ENCODE assay signal across 8 cellular contexts in the genomic region with DNA sequence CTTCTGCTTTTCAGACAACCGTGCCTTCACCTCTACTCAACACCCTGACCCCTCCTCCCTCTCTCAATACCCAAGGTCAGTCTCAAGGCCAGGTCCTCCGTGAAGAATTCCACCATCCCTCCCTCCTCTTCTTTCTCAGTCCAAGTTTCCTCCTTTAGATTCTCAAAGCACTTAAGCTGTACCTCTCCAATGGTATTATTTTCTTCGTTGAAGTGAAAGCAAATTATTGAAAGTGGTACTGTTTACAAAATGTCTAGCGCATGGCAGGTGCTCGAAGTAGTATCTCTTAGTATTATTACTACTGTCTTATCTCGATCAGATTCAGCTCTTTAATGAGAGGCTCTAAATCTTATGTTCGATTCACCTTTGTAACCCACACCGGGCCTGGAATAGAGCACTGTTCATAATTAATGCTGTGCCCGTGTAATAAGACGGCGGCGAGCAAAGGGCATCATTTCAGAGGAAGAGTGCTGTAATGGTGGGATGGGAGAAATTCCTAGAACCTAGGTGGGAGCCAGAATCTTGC. TPM values are rescaled to one million over a fixed set of nuclear protein-coding genes. Genes with fewer than 3 reads are reported as not detected.
DNase-seq lines count a peak whose midpoint lies in the region; ATAC-seq, FAIRE-seq and TF ChIP-seq lines count a peak whose summit lies in the region.

No MANE protein-coding gene starts in this region.

- in situ Hi-C loops in transverse colon (cut with MboI; ENCODE audit: low pct_ligation_motif_present in 1 of 4, low pct_unique_long_range_greater_than_20kb in 1 of 4, low sequenced_read_pairs in 3 of 4) = no loop called here

- no peaks in the 10 kb centered on the region for H3K36me3 Mint-ChIP-seq in activated naive CD4-positive, alpha-beta T cell treated with anti-CD3 and anti-CD28 coated beads for 36 hours (ENCODE audit: low read depth)
- H3K36me3 Mint-ChIP-seq in activated naive CD8-positive, alpha-beta T cell treated with anti-CD3 and anti-CD28 coated beads, Interleukin-2, amount 50 U/mL, for 24 hours (ENCODE audit: low read depth) = peaks cover 5% of the 10 kb centered on the region

- no peaks in the 10 kb centered on the region for H3K27me3 ChIP-seq in left lung
- no peaks in the 10 kb centered on the region for H3K27me3 ChIP-seq in transverse colon

- H3K4me1 ChIP-seq in left lung (peaks cover 19 to 23% of the 10 kb centered on the region in 2 donors), transverse colon (peaks cover 14 to 21% (median 17%) of the 10 kb centered on the region in 4 donors)

- peaks cover 3% of the 10 kb centered on the region for H3K9me3 Mint-ChIP-seq in activated naive CD4-positive, alpha-beta T cell treated with anti-CD3 and anti-CD28 coated beads for 36 hours
- no peaks in the 10 kb centered on the region for H3K9me3 Mint-ChIP-seq in activated naive CD8-positive, alpha-beta T cell treated with anti-CD3 and anti-CD28 coated beads, Interleukin-2, amount 50 U/mL, for 24 hours

- CTCF ChIA-PET in activated naive CD4-positive, alpha-beta T cell treated with anti-CD3 and anti-CD28 coated beads for 36 hours (lab: Charles Lee) = interaction anchor here (0.6 to 6.1 kb wide), 8 partner anchors 19 to 54 kb away, joined by 3 to 35 read pairs (median 4); partner anchors contain the start of gene SNHG17

- no peaks in the 10 kb centered on the region for H3K27me3 Mint-ChIP-seq in activated naive CD4-positive, alpha-beta T cell treated with anti-CD3 and anti-CD28 coated beads for 36 hours (ENCODE audit: low read depth)
- no peaks in the 10 kb centered on the region for H3K27me3 Mint-ChIP-seq in activated naive CD8-positive, alpha-beta T cell treated with anti-CD3 and anti-CD28 coated beads, Interleukin-2, amount 50 U/mL, for 24 hours

- peak overlapping the region; percentile 84 to 91 for H3K27ac ChIP-seq in left lung
- peak overlapping the region; percentile 90 to 95 (median 92) for H3K27ac ChIP-seq in transverse colon

- H3K4me3 ChIP-seq in left lung (peak overlapping the region; percentile 87 to 89), transverse colon (peak overlapping the region; percentile 3 to 96 (median 78))

- peak overlapping the region; percentile 85 for H3K4me3 Mint-ChIP-seq in activated naive CD4-positive, alpha-beta T cell treated with anti-CD3 and anti-CD28 coated beads for 36 hours
- peak overlapping the region; percentile 86 for H3K4me3 Mint-ChIP-seq in activated naive CD8-positive, alpha-beta T cell treated with anti-CD3 and anti-CD28 coated beads, Interleukin-2, amount 50 U/mL, for 24 hours

- TF ChIP-seq EP300 in transverse colon (IDR thresholded peaks at IDR 0.05; ENCODE audit: low read depth) = no peak

- ATAC-seq in activated naive CD8-positive, alpha-beta T cell treated with anti-CD3 and anti-CD28 coated beads, Interleukin-2, amount 50 U/mL, for 24 hours = no peak
- peak; percentile 15 for ATAC-seq in left lung
- ATAC-seq in GM18867 (IDR thresholded peaks at IDR 0.05; ENCODE audit: unreplicated experiment) = no peak

- peak overlapping the region; percentile 80 for H3K27ac Mint-ChIP-seq in activated naive CD4-positive, alpha-beta T cell treated with anti-CD3 and anti-CD28 coated beads for 36 hours
- H3K27ac Mint-ChIP-seq in activated naive CD8-positive, alpha-beta T cell treated with anti-CD3 and anti-CD28 coated beads, Interleukin-2, amount 50 U/mL, for 24 hours = peak overlapping the region; percentile 86

- TF ChIP-seq CTCF in left lung (IDR thresholded peaks at IDR 0.05) (no peak), transverse colon (IDR thresholded peaks at IDR 0.05) (no peak)

- 14 to 25% methylated on average over 6 to 12 of the region's 12 CpGs for WGBS in transverse colon (ENCODE audit: low coverage in 1 of 2), 2 donors

- no peak for DNase-seq in activated naive CD4-positive, alpha-beta T cell treated with anti-CD3 and anti-CD28 coated beads for 36 hours
- no peak for DNase-seq in activated naive CD4-positive, alpha-beta T cell treated with anti-CD3 and anti-CD28 coated beads, Interleukin-2, amount 50 U/mL, for 16 hours
- no peak for DNase-seq in activated naive CD8-positive, alpha-beta T cell treated with anti-CD3 and anti-CD28 coated beads, Interleukin-2, amount 50 U/mL, for 24 hours
- no peak for DNase-seq in left lung
- DNase-seq in transverse colon = no peak
- DNase-seq in urothelium cell line (ENCODE audit: low spot score) = no peak
- no peak for DNase-seq in head of caudate nucleus

- no peak for FAIRE-seq in urothelium cell line (lab: Jason Lieb, UNC)

- H3K36me3 ChIP-seq in left lung (no peaks in the 10 kb centered on the region), transverse colon (no peaks in the 10 kb centered on the region)

- TF ChIP-seq POLR2A in transverse colon (IDR thresholded peaks at IDR 0.05) = no peak

- H3K9me3 ChIP-seq in left lung = no peaks in the 10 kb centered on the region
- no peaks in the 10 kb centered on the region for H3K9me3 ChIP-seq in transverse colon

- H3K4me1 Mint-ChIP-seq in activated naive CD4-positive, alpha-beta T cell treated with anti-CD3 and anti-CD28 coated beads for 36 hours (ENCODE audit: low read depth) = peaks cover 32% of the 10 kb centered on the region
- peaks cover 39% of the 10 kb centered on the region for H3K4me1 Mint-ChIP-seq in activated naive CD8-positive, alpha-beta T cell treated with anti-CD3 and anti-CD28 coated beads, Interleukin-2, amount 50 U/mL, for 24 hours

- intact Hi-C loops in activated naive CD4-positive, alpha-beta T cell treated with anti-CD3 and anti-CD28 coated beads for 36 hours (cut with micrococcal nuclease) = loop anchor here (1.0 to 5.0 kb wide), 4 partner anchors 26 to 778 kb away; partner anchors contain the start of genes CTNNBL1, DHX35 and SNHG17
- intact Hi-C loops in left lung (cut with DNase I) = no loop called here
- intact Hi-C loops in transverse colon (cut with DNase I; ENCODE audit: low total_unique reads) = no loop called here
- intact Hi-C loops in head of caudate nucleus (cut with DNase I) = no loop called here

RNA-seq across cellular contexts. Expression of gene RALGAPB, which starts 0.6 kb away (rescaled TPM):
- 10 to 100 TPM; 22.1 to 24.0 TPM for total RNA-seq in activated naive CD4-positive, alpha-beta T cell treated with anti-CD3 and anti-CD28 coated beads for 36 hours
- 10 to 100 TPM; 29.6 to 36.8 TPM for total RNA-seq in left lung
- total RNA-seq in transverse colon = 10 to 100 TPM; 22.7 to 67.0 (median 56.7) TPM

RNA-seq across cellular contexts. Expression of gene SNHG17, which starts 36.9 kb away (rescaled TPM):
- total RNA-seq in activated naive CD4-positive, alpha-beta T cell treated with anti-CD3 and anti-CD28 coated beads for 36 hours = 10 to 100 TPM; 69.1 to 72.9 TPM
- 10 to 100 TPM; 12.1 to 28.1 TPM for total RNA-seq in left lung
- total RNA-seq in transverse colon = 100 to 1,000 TPM in 1 of 4 donors, 10 to 100 TPM in 3; 15.8 to 191 (median 43.7) TPM
